ENCODE assay signal across 9 cellular contexts in the genomic region with DNA sequence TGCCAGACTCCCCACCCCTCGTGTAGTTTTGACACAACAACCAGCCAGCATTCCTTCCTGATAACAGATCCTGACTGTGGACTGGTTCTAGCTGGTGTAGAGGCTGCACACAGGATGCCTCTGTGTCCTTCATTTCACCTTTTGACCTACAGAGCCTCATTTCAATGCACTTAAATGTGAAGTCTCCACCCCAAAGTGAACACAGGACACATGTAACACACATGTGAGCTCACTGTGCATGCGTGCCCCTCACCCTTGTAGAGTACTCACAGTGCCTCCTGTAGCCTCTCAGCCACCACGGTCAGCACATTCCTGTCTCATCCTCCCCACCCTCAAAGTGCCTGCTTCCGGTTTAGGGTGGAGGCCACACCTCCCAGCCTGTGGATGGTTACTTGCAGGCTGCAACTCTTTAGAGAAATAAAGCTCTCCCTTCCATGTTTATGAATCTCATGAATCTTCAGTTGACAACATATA. TPM values are rescaled to one million over a fixed set of nuclear protein-coding genes. Genes with fewer than 3 reads are reported as not detected.
DNase-seq lines count a peak whose midpoint lies in the region; ATAC-seq and TF ChIP-seq lines count a peak whose summit lies in the region.
"Had no signal": no experiment of that assay in that cellular context is flagged by ENCODE, and none has a peak within 500 bp of the region (broad histone marks: within the 10 kb centered on the region; RNA-seq: fewer than 3 reads in every experiment).

No MANE protein-coding gene starts in this region.

- peak; percentile 42 for DNase-seq in activated CD4-positive, alpha-beta T cell treated with anti-CD3 and anti-CD28 coated beads for 48 hours
- DNase-seq in activated CD4-positive, alpha-beta T cell treated with anti-CD3 and anti-CD28 coated beads, Interleukin-2, amount 50 U/mL, for 4 hours: no peak
- DNase-seq in heart right ventricle (peak in 1 of 2 donors; percentile 29), hepatic stellate cell (ENCODE audit: low spot score) (no peak)
- DNase-seq in stimulated activated effector memory CD8-positive, alpha-beta T cell treated with anti-CD3 and anti-CD28 coated beads, Interleukin-12 subunit alpha, Interleukin-12 subunit beta, amount 100 ng/mL, for 72 hours (ENCODE audit: low spot score in 2 of 2): no peak
- DNase-seq: occipital lobe had no signal

- intact Hi-C loops in heart right ventricle (cut with DNase I): loop anchor here in 1 of 10 donors (10.0 kb wide), 1 partner anchor 148 kb away; no protein-coding TSS in a partner anchor

- H3K9me3 Mint-ChIP-seq in T-helper 1 cell treated with Interleukin-12 subunit alpha and Interleukin-12 subunit beta and Interleukin-4 antibody, amounts not matched to agents 30 μg/mL and 1 μg/mL, for 36 hours: no peaks in the 10 kb centered on the region
- no peaks in the 10 kb centered on the region for H3K9me3 Mint-ChIP-seq in stimulated activated effector memory CD8-positive, alpha-beta T cell treated with anti-CD3 and anti-CD28 coated beads, Interleukin-12 subunit alpha, Interleukin-12 subunit beta, amount 100 ng/mL, for 72 hours

- H3K36me3 ChIP-seq in heart right ventricle: no peaks in the 10 kb centered on the region

- H3K4me1 Mint-ChIP-seq in T-helper 1 cell treated with Interleukin-12 subunit alpha and Interleukin-12 subunit beta and Interleukin-4 antibody, amounts not matched to agents 30 μg/mL and 1 μg/mL, for 36 hours (ENCODE audit: low read depth): peaks cover 17% of the 10 kb centered on the region
- peaks cover 8% of the 10 kb centered on the region for H3K4me1 Mint-ChIP-seq in stimulated activated effector memory CD8-positive, alpha-beta T cell treated with anti-CD3 and anti-CD28 coated beads, Interleukin-12 subunit alpha, Interleukin-12 subunit beta, amount 100 ng/mL, for 72 hours

- peak overlapping the region in 9 of 10 donors; percentile 16 to 48 (median 35) for H3K4me3 ChIP-seq in heart right ventricle

- peak overlapping the region; percentile 72 for H3K4me3 Mint-ChIP-seq in T-helper 1 cell treated with Interleukin-12 subunit alpha and Interleukin-12 subunit beta and Interleukin-4 antibody, amounts not matched to agents 30 μg/mL and 1 μg/mL, for 36 hours
- H3K4me3 Mint-ChIP-seq in stimulated activated effector memory CD8-positive, alpha-beta T cell treated with anti-CD3 and anti-CD28 coated beads, Interleukin-12 subunit alpha, Interleukin-12 subunit beta, amount 100 ng/mL, for 72 hours: no peak overlapping the region

- no peaks in the 10 kb centered on the region for H3K9me3 ChIP-seq in heart right ventricle

- H3K4me1 ChIP-seq in heart right ventricle: peaks cover 0 to 51% (median 12%) of the 10 kb centered on the region in 9 donors

- 12 to 20% methylated on average over 4 of the region's 4 CpGs for WGBS in heart right ventricle, 2 donors

- H3K27ac ChIP-seq in heart right ventricle: peak overlapping the region in 7 of 10 donors; percentile 45 to 81 (median 70)

- H3K27ac Mint-ChIP-seq in T-helper 1 cell treated with Interleukin-12 subunit alpha and Interleukin-12 subunit beta and Interleukin-4 antibody, amounts not matched to agents 30 μg/mL and 1 μg/mL, for 36 hours: peak overlapping the region; percentile 35
- no peak overlapping the region for H3K27ac Mint-ChIP-seq in stimulated activated effector memory CD8-positive, alpha-beta T cell treated with anti-CD3 and anti-CD28 coated beads, Interleukin-12 subunit alpha, Interleukin-12 subunit beta, amount 100 ng/mL, for 72 hours

- H3K36me3 Mint-ChIP-seq in T-helper 1 cell treated with Interleukin-12 subunit alpha and Interleukin-12 subunit beta and Interleukin-4 antibody, amounts not matched to agents 30 μg/mL and 1 μg/mL, for 36 hours (ENCODE audit: low read depth): no peaks in the 10 kb centered on the region
- H3K36me3 Mint-ChIP-seq in stimulated activated effector memory CD8-positive, alpha-beta T cell treated with anti-CD3 and anti-CD28 coated beads, Interleukin-12 subunit alpha, Interleukin-12 subunit beta, amount 100 ng/mL, for 72 hours: no peaks in the 10 kb centered on the region

- peaks cover 1% of the 10 kb centered on the region for H3K27me3 Mint-ChIP-seq in T-helper 1 cell treated with Interleukin-12 subunit alpha and Interleukin-12 subunit beta and Interleukin-4 antibody, amounts not matched to agents 30 μg/mL and 1 μg/mL, for 36 hours (ENCODE audit: low read depth)

- H3K27me3 ChIP-seq in heart right ventricle: no peaks in the 10 kb centered on the region

- TF ChIP-seq CTCF in heart right ventricle (IDR thresholded peaks at IDR 0.05): no peak

- peak in 7 of 8 donors; percentile 36 to 75 (median 50) for ATAC-seq in heart right ventricle
- peak; percentile 48 for ATAC-seq in stimulated activated effector memory CD8-positive, alpha-beta T cell treated with anti-CD3 and anti-CD28 coated beads, Interleukin-12 subunit alpha, Interleukin-12 subunit beta, amount 100 ng/mL, for 72 hours
- no peak for ATAC-seq in HG03159 (IDR thresholded peaks at IDR 0.05; ENCODE audit: unreplicated experiment)
- no peak for ATAC-seq in HG02970 (IDR thresholded peaks at IDR 0.05; ENCODE audit: low FRiP score, unreplicated experiment)

RNA-seq across cellular contexts. Expression of gene NKD2, which starts 11.6 kb away (rescaled TPM):
- total RNA-seq in heart right ventricle: 1 to 10 TPM in 7 of 10 donors, under 1 TPM in 3; 0.31 to 4.5 (median 1.5) TPM
- 10 to 100 TPM in 1 of 2 donors, 1 to 10 TPM in 1; 5.3 to 12.7 TPM for polyA plus RNA-seq in heart right ventricle

Comparison
In these comparisons a context has a peak if more than half of its experiments do, and no peak if none do; other contexts are left out.
1. ATAC-seq: peak in heart right ventricle (7 of 8) and stimulated activated effector memory CD8-positive, alpha-beta T cell treated with anti-CD3 and anti-CD28 coated beads, Interleukin-12 subunit alpha, Interleukin-12 subunit beta, amount 100 ng/mL, for 72 hours (single experiment); none in HG03159 (single experiment) and HG02970 (single experiment).